Comparison of ENCODE assay signal across 1 cellular context in genomic region chr19:18698321-18699167, GRCh38.
TF ChIP-seq lines count a peak whose summit lies in the region.

No MANE protein-coding gene starts in this region.

TF ChIP-seq in H1, 55 proteins besides CTCF, POLR2A, EP300 and RAD21:
- TF ChIP-seq CEBPB (IDR thresholded peaks at IDR 0.05; ENCODE audit: low read depth, low read length) (no peak), KDM5A (IDR thresholded peaks at IDR 0.05; ENCODE audit: low read length) (no peak), HDAC2 (IDR thresholded peaks at IDR 0.05; ENCODE audit: borderline replicate concordance in 1 of 2, low read depth in 2 of 2, low read length in 2 of 2) (0 out of 4 replicates have a peak, but pooled peaks of 1 of the 2 experiments have one; percentile 22), HDAC6 (IDR thresholded peaks at IDR 0.05; ENCODE audit: low read depth, low read length) (no peak), GABPA (IDR thresholded peaks at IDR 0.05; ENCODE audit: borderline replicate concordance, insufficient read depth, low read length) (no peak), SIRT6 (IDR thresholded peaks at IDR 0.05; ENCODE audit: low read length) (no peak), TCF12 (IDR thresholded peaks at IDR 0.05; ENCODE audit: low read depth, low read length) (no peak), EZH2 (IDR thresholded peaks at IDR 0.05; ENCODE audit: low read depth, low read length, severe bottlenecking) (no peak), RFX5 (IDR thresholded peaks at IDR 0.05; ENCODE audit: borderline replicate concordance, low read depth, low read length) (0 out of 2 replicates have a peak, but pooled peaks have one; percentile 27), SUZ12 (IDR thresholded peaks at IDR 0.05; ENCODE audit: low read length) (no peak), TEAD4 (IDR thresholded peaks at IDR 0.05; ENCODE audit: low read depth, low read length) (peak; percentile 37; the same call in 1 of the 2 replicates), CHD1 (IDR thresholded peaks at IDR 0.05; ENCODE audit: low read depth, low read length) (no peak), BRCA1 (IDR thresholded peaks at IDR 0.05; ENCODE audit: low read depth, low read length) (no peak), KDM1A (IDR thresholded peaks at IDR 0.05; ENCODE audit: borderline replicate concordance, low read length) (peak; percentile 1; the same call in 1 of the 2 replicates), POU5F1 (IDR thresholded peaks at IDR 0.05; ENCODE audit: low read depth, low read length) (no peak)
